ENCODE assay signal across 29 cellular contexts in genomic region chrX:39888730-39889129, GRCh38.
"Had no signal": no experiment of that assay in that cellular context is flagged by ENCODE, and none has a peak within 500 bp of the region (broad histone marks: within the 10 kb centered on the region; RNA-seq: fewer than 3 reads in every experiment).

No MANE protein-coding gene starts in this region.

- H3K4me1 Mint-ChIP-seq: endodermal cell, mesothelial cell of epicardium had no signal

- DNase-seq: activated CD8-positive, alpha-beta memory T cell treated with anti-CD3 and anti-CD28 coated beads for 24 hours; activated gamma-delta T cell treated with Interleukin-2 at 50 U/mL for 16 hours; anterior cingulate cortex; endodermal cell; foreskin fibroblast; head of caudate nucleus; hypothalamus; naive B cell; nucleus accumbens; pancreas; retina; stimulated activated CD4-positive, alpha-beta T cell treated with anti-CD3 and anti-CD28 coated beads, Interleukin-12 subunit alpha, Interleukin-12 subunit beta, amount 100 ng/mL, for 4 hours; stimulated activated CD4-positive, alpha-beta T cell treated with anti-CD3 and anti-CD28 coated beads, Interleukin-4, amount 100 ng/mL, for 1 hour; substantia nigra; T-cell; upper lobe of left lung; WERI-Rb-1 had no signal

- H3K9me3 Mint-ChIP-seq: dendritic cell treated with granulocyte-macrophage colony-stimulating factor and Interleukin-4, amounts not matched to agents 40 ng/mL and 50 ng/mL, for 4 days had no signal

- ATAC-seq: activated CD4-positive, CD25-positive, alpha-beta regulatory T cell treated with anti-CD3 and anti-CD28 coated beads, Interleukin-2, amount 50 U/mL, for 24 hours; esophagus mucosa; pancreas; sciatic nerve; T-cell had no signal

- H3K27ac ChIP-seq: pancreas, prostate gland, skin epidermis, upper lobe of left lung, vagina, WERI-Rb-1 had no signal

- FAIRE-seq: bronchial epithelial cell, pancreas, TTC549 had no signal

- H3K36me3 Mint-ChIP-seq: mesothelial cell of epicardium, naive B cell, T-cell had no signal

- H3K4me3 ChIP-seq: pancreas, prostate gland, skin epidermis, upper lobe of left lung, vagina had no signal

- H3K4me1 ChIP-seq: pancreas, prostate gland, vagina had no signal

- H3K27me3 Mint-ChIP-seq: central memory CD8-positive, alpha-beta T cell; stimulated activated naive CD8-positive, alpha-beta T cell treated with anti-CD3 and anti-CD28 coated beads, Interleukin-15, Interleukin-2, amounts not matched to agents 100 ng/mL and 50 ng/mL, for 24 hours had no signal

- H3K36me3 ChIP-seq: pancreas, prostate gland, upper lobe of left lung, vagina, WERI-Rb-1 had no signal

- H3K9me3 ChIP-seq: pancreas, prostate gland, upper lobe of left lung, vagina had no signal

- H3K4me3 Mint-ChIP-seq: central memory CD8-positive, alpha-beta T cell; dendritic cell treated with granulocyte-macrophage colony-stimulating factor and Interleukin-4, amounts not matched to agents 40 ng/mL and 50 ng/mL, for 4 days; endodermal cell; mesothelial cell of epicardium; stimulated activated naive CD8-positive, alpha-beta T cell treated with anti-CD3 and anti-CD28 coated beads, Interleukin-15, Interleukin-2, amounts not matched to agents 100 ng/mL and 50 ng/mL, for 24 hours; T-cell had no signal

- H3K27ac Mint-ChIP-seq: dendritic cell treated with granulocyte-macrophage colony-stimulating factor and Interleukin-4, amounts not matched to agents 40 ng/mL and 50 ng/mL, for 4 days; endodermal cell; mesothelial cell of epicardium; stimulated activated naive CD8-positive, alpha-beta T cell treated with anti-CD3 and anti-CD28 coated beads, Interleukin-15, Interleukin-2, amounts not matched to agents 100 ng/mL and 50 ng/mL, for 24 hours had no signal

- H3K27me3 ChIP-seq: pancreas, upper lobe of left lung, vagina had no signal
